Comparison of ENCODE assay signal across 8 cellular contexts in the genomic region with DNA sequence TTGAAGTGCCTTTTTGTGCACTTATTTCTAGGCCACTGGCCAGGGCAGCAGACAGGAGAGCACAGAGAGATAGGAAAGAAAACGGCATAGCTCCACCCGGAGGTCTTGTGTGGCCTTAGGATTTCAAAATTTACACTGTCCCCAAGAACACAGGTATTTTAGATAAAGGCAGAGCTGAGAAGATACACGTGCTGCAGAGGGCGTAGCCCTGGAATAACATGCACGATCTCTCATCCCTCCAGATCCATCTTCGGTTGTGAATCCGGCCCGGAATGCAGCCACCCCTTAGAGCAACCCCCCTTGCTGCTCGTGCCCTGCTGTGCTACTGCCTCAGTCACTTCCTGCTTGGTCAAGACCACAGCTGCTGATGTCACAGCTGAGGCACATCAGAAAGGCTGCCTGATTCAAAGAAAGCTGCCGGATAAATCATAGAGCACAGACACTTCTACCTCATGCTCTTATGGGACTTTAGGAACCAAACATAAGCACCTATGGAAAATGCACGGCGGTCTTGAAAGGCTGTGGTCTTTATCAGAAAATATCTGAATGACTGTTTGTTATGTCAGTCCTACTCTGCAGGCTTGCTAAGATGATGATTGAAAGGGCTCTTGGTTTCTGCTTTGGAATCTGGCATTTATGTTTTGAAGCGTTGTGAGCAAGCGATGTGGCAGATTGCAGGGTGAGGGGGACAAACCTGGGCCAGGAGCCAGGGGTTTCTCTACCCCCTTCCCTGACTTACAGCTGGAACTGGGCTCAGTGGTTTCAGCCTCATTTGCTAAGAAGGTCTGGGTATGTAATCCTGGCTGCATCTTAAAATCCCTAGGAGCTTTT.
DNase-seq lines count a peak whose midpoint lies in the region; ATAC-seq and TF ChIP-seq lines count a peak whose summit lies in the region.

No MANE protein-coding gene starts in this region.

- H3K27ac Mint-ChIP-seq in activated naive CD8-positive, alpha-beta T cell treated with anti-CD3 and anti-CD28 coated beads, Interleukin-2, amount 50 U/mL, for 24 hours = peak overlapping the region; percentile 91

- H3K9me3 Mint-ChIP-seq in activated naive CD8-positive, alpha-beta T cell treated with anti-CD3 and anti-CD28 coated beads, Interleukin-2, amount 50 U/mL, for 24 hours = no peaks in the 10 kb centered on the region

- ATAC-seq in GM18498 (IDR thresholded peaks at IDR 0.05; ENCODE audit: unreplicated experiment) (peak; percentile 58), left colon (peak; percentile 21), GM18517 (IDR thresholded peaks at IDR 0.05; ENCODE audit: unreplicated experiment) (no peak), GM21515 (IDR thresholded peaks at IDR 0.05; ENCODE audit: unreplicated experiment) (no peak)
- peak; percentile 80 for ATAC-seq in activated naive CD8-positive, alpha-beta T cell treated with anti-CD3 and anti-CD28 coated beads, Interleukin-2, amount 50 U/mL, for 24 hours

- peaks cover 53% of the 10 kb centered on the region for H3K4me1 Mint-ChIP-seq in activated naive CD8-positive, alpha-beta T cell treated with anti-CD3 and anti-CD28 coated beads, Interleukin-2, amount 50 U/mL, for 24 hours

- no peaks in the 10 kb centered on the region for H3K27me3 Mint-ChIP-seq in activated naive CD8-positive, alpha-beta T cell treated with anti-CD3 and anti-CD28 coated beads, Interleukin-2, amount 50 U/mL, for 24 hours

- peaks cover 17% of the 10 kb centered on the region for H3K4me1 ChIP-seq in HUES6 (ENCODE audit: control insufficient read depth, insufficient read depth, low read length)
- no peaks in the 10 kb centered on the region for H3K4me1 ChIP-seq in colonic mucosa

- H3K9me3 ChIP-seq in HUES6 (ENCODE audit: control insufficient read depth, insufficient read depth, low read depth, low read length) (no peaks in the 10 kb centered on the region), colonic mucosa (no peaks in the 10 kb centered on the region)

- no peak for TF ChIP-seq CTCF in colonic mucosa (IDR thresholded peaks at IDR 0.05)

- H3K9ac ChIP-seq in HUES6 (ENCODE audit: low read length) (peak overlapping the region; percentile 38), colonic mucosa (ENCODE audit: low read depth in 2 of 2, low read length in 2 of 2) (no peak overlapping the region)

- intact Hi-C loops in left colon (cut with DNase I, micrococcal nuclease) (no loop called here), colonic mucosa (cut with DNase I) (no loop called here)

- H3K36me3 ChIP-seq in HUES6 (ENCODE audit: control insufficient read depth, insufficient read depth, low read length) = peaks cover 61% of the 10 kb centered on the region
- H3K36me3 ChIP-seq in colonic mucosa = peaks cover 8% of the 10 kb centered on the region

- peak; percentile 51 for DNase-seq in activated naive CD8-positive, alpha-beta T cell treated with anti-CD3 and anti-CD28 coated beads, Interleukin-2, amount 50 U/mL, for 24 hours
- DNase-seq in left colon (no peak), colonic mucosa (no peak)
- no peak for DNase-seq in effector CD4-positive, alpha-beta T cell

- H3K27me3 ChIP-seq in HUES6 (ENCODE audit: control insufficient read depth, insufficient read depth, low read length) = no peaks in the 10 kb centered on the region
- H3K27me3 ChIP-seq in colonic mucosa = no peaks in the 10 kb centered on the region

- peak overlapping the region; percentile 28 for H3K4me3 Mint-ChIP-seq in activated naive CD8-positive, alpha-beta T cell treated with anti-CD3 and anti-CD28 coated beads, Interleukin-2, amount 50 U/mL, for 24 hours

- H3K36me3 Mint-ChIP-seq in activated naive CD8-positive, alpha-beta T cell treated with anti-CD3 and anti-CD28 coated beads, Interleukin-2, amount 50 U/mL, for 24 hours (ENCODE audit: low read depth) = peaks cover 16% of the 10 kb centered on the region

- H3K4me3 ChIP-seq in HUES6 (ENCODE audit: low read depth, low read length) (no peak overlapping the region), colonic mucosa (no peak overlapping the region)

- H3K27ac ChIP-seq in HUES6 (ENCODE audit: low read depth, low read length) (peak overlapping the region; percentile 1; the same call in 1 of the 2 replicates), colonic mucosa (no peak overlapping the region)

Comparison
In these comparisons a context has a peak if more than half of its experiments do, and no peak if none do; other contexts are left out.
1. ATAC-seq: peak in GM18498 (single experiment), activated naive CD8-positive, alpha-beta T cell treated with anti-CD3 and anti-CD28 coated beads, Interleukin-2, amount 50 U/mL, for 24 hours (single experiment) and left colon (single experiment); none in GM18517 (single experiment) and GM21515 (single experiment).